ENCODE assay signal across 1 cellular context in the genomic region with DNA sequence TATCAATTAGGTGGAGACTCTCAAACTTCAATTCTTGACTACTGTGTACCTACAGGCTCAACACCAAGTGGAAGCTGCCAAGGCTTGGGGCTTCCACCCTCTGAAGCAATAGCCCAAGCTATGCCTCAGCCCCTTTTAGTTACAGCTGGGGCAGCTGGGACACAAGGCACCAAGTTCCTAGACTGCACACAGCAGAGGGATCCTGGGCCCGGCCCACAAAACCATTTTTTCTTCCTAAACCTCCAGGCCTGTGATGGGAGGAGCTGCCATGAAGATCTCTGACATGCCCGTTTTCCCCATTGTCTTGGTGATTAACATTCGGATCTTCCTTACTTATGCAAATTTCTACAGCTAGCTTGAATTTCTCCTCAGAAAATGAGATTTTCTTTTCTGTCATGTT.
TF ChIP-seq lines count a peak whose summit lies in the region.

No MANE protein-coding gene starts in this region.

TF ChIP-seq in GM23338, 12 proteins besides CTCF, POLR2A, EP300 and RAD21 (continued from another document):
- TF ChIP-seq, protein P1, sequence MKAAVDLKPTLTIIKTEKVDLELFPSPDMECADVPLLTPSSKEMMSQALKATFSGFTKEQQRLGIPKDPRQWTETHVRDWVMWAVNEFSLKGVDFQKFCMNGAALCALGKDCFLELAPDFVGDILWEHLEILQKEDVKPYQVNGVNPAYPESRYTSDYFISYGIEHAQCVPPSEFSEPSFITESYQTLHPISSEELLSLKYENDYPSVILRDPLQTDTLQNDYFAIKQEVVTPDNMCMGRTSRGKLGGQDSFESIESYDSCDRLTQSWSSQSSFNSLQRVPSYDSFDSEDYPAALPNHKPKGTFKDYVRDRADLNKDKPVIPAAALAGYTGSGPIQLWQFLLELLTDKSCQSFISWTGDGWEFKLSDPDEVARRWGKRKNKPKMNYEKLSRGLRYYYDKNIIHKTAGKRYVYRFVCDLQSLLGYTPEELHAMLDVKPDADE (IDR thresholded peaks at IDR 0.05) = no peak
- no peak for TF ChIP-seq CREB1 (CRISPR knock-in tag; IDR thresholded peaks at IDR 0.05; ENCODE audit: low read depth)
- TF ChIP-seq, protein P2, sequence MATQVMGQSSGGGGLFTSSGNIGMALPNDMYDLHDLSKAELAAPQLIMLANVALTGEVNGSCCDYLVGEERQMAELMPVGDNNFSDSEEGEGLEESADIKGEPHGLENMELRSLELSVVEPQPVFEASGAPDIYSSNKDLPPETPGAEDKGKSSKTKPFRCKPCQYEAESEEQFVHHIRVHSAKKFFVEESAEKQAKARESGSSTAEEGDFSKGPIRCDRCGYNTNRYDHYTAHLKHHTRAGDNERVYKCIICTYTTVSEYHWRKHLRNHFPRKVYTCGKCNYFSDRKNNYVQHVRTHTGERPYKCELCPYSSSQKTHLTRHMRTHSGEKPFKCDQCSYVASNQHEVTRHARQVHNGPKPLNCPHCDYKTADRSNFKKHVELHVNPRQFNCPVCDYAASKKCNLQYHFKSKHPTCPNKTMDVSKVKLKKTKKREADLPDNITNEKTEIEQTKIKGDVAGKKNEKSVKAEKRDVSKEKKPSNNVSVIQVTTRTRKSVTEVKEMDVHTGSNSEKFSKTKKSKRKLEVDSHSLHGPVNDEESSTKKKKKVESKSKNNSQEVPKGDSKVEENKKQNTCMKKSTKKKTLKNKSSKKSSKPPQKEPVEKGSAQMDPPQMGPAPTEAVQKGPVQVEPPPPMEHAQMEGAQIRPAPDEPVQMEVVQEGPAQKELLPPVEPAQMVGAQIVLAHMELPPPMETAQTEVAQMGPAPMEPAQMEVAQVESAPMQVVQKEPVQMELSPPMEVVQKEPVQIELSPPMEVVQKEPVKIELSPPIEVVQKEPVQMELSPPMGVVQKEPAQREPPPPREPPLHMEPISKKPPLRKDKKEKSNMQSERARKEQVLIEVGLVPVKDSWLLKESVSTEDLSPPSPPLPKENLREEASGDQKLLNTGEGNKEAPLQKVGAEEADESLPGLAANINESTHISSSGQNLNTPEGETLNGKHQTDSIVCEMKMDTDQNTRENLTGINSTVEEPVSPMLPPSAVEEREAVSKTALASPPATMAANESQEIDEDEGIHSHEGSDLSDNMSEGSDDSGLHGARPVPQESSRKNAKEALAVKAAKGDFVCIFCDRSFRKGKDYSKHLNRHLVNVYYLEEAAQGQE (IDR thresholded peaks at IDR 0.05; ENCODE audit: unreplicated experiment) = no peak
- TF ChIP-seq EZH2 (IDR thresholded peaks at IDR 0.05; ENCODE audit: low read depth, unreplicated experiment) = no peak
- no peak for TF ChIP-seq ZNF114 (CRISPR knock-in tag; IDR thresholded peaks at IDR 0.05)
- TF ChIP-seq STAT1 (IDR thresholded peaks at IDR 0.05; ENCODE audit: unreplicated experiment) = no peak
- TF ChIP-seq EZH2phosphoT487 (IDR thresholded peaks at IDR 0.05; ENCODE audit: unreplicated experiment) = no peak
- TF ChIP-seq, protein P3, sequence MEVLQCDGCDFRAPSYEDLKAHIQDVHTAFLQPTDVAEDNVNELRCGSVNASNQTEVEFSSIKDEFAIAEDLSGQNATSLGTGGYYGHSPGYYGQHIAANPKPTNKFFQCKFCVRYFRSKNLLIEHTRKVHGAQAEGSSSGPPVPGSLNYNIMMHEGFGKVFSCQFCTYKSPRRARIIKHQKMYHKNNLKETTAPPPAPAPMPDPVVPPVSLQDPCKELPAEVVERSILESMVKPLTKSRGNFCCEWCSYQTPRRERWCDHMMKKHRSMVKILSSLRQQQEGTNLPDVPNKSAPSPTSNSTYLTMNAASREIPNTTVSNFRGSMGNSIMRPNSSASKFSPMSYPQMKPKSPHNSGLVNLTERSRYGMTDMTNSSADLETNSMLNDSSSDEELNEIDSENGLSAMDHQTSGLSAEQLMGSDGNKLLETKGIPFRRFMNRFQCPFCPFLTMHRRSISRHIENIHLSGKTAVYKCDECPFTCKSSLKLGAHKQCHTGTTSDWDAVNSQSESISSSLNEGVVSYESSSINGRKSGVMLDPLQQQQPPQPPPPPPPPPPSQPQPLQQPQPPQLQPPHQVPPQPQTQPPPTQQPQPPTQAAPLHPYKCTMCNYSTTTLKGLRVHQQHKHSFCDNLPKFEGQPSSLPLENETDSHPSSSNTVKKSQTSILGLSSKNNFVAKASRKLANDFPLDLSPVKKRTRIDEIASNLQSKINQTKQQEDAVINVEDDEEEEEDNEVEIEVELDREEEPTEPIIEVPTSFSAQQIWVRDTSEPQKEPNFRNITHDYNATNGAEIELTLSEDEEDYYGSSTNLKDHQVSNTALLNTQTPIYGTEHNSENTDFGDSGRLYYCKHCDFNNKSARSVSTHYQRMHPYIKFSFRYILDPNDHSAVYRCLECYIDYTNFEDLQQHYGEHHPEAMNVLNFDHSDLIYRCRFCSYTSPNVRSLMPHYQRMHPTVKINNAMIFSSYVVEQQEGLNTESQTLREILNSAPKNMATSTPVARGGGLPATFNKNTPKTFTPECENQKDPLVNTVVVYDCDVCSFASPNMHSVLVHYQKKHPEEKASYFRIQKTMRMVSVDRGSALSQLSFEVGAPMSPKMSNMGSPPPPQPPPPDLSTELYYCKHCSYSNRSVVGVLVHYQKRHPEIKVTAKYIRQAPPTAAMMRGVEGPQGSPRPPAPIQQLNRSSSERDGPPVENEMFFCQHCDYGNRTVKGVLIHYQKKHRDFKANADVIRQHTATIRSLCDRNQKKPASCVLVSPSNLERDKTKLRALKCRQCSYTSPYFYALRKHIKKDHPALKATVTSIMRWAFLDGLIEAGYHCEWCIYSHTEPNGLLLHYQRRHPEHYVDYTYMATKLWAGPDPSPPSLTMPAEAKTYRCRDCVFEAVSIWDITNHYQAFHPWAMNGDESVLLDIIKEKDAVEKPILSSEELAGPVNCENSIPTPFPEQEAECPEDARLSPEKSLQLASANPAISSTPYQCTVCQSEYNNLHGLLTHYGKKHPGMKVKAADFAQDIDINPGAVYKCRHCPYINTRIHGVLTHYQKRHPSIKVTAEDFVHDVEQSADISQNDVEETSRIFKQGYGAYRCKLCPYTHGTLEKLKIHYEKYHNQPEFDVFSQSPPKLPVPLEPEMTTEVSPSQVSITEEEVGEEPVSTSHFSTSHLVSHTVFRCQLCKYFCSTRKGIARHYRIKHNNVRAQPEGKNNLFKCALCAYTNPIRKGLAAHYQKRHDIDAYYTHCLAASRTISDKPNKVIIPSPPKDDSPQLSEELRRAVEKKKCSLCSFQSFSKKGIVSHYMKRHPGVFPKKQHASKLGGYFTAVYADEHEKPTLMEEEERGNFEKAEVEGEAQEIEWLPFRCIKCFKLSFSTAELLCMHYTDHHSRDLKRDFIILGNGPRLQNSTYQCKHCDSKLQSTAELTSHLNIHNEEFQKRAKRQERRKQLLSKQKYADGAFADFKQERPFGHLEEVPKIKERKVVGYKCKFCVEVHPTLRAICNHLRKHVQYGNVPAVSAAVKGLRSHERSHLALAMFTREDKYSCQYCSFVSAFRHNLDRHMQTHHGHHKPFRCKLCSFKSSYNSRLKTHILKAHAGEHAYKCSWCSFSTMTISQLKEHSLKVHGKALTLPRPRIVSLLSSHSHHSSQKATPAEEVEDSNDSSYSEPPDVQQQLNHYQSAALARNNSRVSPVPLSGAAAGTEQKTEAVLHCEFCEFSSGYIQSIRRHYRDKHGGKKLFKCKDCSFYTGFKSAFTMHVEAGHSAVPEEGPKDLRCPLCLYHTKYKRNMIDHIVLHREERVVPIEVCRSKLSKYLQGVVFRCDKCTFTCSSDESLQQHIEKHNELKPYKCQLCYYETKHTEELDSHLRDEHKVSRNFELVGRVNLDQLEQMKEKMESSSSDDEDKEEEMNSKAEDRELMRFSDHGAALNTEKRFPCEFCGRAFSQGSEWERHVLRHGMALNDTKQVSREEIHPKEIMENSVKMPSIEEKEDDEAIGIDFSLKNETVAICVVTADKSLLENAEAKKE (CRISPR knock-in tag; IDR thresholded peaks at IDR 0.05) = no peak
- no peak for TF ChIP-seq ZNF331 (CRISPR knock-in tag; IDR thresholded peaks at IDR 0.05; ENCODE audit: low read depth)
